ENCODE assay signal across 1 cellular context in the genomic region with DNA sequence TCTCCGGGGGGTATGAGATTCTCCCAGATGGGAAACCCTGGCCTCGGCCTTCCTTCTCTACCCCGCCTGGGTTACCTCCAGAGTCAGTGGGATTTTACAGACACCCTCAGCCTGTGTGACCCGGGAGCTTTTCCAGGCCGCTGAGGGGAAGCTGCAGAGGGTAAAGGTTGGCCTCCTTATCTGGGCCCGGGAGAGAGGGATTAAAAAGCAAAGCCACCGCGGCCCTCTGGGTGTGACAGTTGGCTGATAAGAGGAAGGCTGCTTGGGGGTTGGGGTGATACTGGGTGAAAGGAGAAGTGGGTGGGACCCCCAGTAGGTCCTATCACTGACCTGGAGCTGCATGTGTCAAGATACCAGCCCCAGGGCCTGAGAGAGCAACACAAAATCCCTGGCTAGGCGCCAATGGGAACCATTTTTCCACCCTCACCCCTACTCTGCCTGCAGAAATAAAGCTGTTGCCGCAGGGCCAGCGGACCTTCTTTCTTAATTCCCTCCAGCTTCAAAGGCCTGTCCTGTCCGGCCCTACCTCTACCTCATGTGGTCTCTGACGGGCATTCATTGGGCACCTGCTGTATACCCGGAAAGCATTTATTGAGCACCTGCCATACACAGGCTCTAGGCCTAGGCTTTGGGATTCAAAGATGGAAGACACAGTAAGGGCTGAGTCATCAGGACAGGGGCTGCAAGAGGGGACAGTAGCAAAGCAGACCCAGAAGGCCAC.
A peak's percentile ranks its signal among the peaks of the same experiment; 100 is the strongest.
TF ChIP-seq lines count a peak whose summit lies in the region.

No MANE protein-coding gene starts in this region.

TF ChIP-seq in HepG2, 621 proteins besides CTCF, POLR2A, EP300 and RAD21 (continued from another document and continues in another):
- TF ChIP-seq, protein P1, sequence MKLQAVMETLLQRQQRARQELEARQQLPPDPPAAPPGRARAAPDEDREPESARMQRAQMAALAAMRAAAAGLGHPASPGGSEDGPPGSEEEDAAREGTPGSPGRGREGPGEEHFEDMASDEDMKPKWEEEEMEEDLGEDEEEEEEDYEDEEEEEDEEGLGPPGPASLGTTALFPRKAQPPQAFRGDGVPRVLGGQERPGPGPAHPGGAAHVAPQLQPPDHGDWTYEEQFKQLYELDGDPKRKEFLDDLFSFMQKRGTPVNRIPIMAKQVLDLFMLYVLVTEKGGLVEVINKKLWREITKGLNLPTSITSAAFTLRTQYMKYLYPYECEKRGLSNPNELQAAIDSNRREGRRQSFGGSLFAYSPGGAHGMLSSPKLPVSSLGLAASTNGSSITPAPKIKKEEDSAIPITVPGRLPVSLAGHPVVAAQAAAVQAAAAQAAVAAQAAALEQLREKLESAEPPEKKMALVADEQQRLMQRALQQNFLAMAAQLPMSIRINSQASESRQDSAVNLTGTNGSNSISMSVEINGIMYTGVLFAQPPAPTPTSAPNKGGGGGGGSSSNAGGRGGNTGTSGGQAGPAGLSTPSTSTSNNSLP (IDR thresholded peaks at IDR 0.05; ENCODE audit: low read depth, low read length) = peak; percentile 45; the same call in 1 of the 2 replicates
- TF ChIP-seq ELF1 (CRISPR knock-in tag; IDR thresholded peaks at IDR 0.05) (no peak; the same call in 1 of the 2 replicates), ZNF264 (CRISPR knock-in tag; IDR thresholded peaks at IDR 0.05) (peak; percentile 79; the same call in 1 of the 2 replicates), ETV6 (CRISPR knock-in tag; conservative IDR thresholded peaks at IDR 0.05) (peak; percentile 95), KLF6 (CRISPR knock-in tag; IDR thresholded peaks at IDR 0.05) (no peak; the same call in 1 of the 2 replicates), SNAI1 (CRISPR knock-in tag; IDR thresholded peaks at IDR 0.05; ENCODE audit: borderline replicate concordance) (no peak), NR3C1 (CRISPR knock-in tag; IDR thresholded peaks at IDR 0.05) (no peak), CEBPG (CRISPR knock-in tag; IDR thresholded peaks at IDR 0.05) (peak; percentile 46), NCOR1 (IDR thresholded peaks at IDR 0.05; ENCODE audit: borderline replicate concordance, low read length) (peak; percentile 97), TCF7L2 (IDR thresholded peaks at IDR 0.05; ENCODE audit: low read depth, low read length) (peak; percentile 100), ZNF501 (CRISPR knock-in tag; IDR thresholded peaks at IDR 0.05) (peak; percentile 88), KMT2A (CRISPR knock-in tag; IDR thresholded peaks at IDR 0.05) (peak; percentile 89), HOXA9 (CRISPR knock-in tag; IDR thresholded peaks at IDR 0.05; ENCODE audit: borderline replicate concordance) (no peak), JUN (CRISPR knock-in tag; IDR thresholded peaks at IDR 0.05) (peak; percentile 60), ZNF20 (CRISPR knock-in tag; IDR thresholded peaks at IDR 0.05) (no peak), NR2F1 (CRISPR knock-in tag; IDR thresholded peaks at IDR 0.05) (peak; percentile 92 to 95), KMT2B (CRISPR knock-in tag; IDR thresholded peaks at IDR 0.05) (peak; percentile 40; the same call in 1 of the 2 replicates), FIP1L1 (IDR thresholded peaks at IDR 0.05; ENCODE audit: borderline replicate concordance, insufficient read depth, low read depth, low read length) (peak; percentile 92; the same call in 1 of the 2 replicates), ZNF33B (CRISPR knock-in tag; IDR thresholded peaks at IDR 0.05) (peak; percentile 80), SATB2 (CRISPR knock-in tag; IDR thresholded peaks at IDR 0.05) (no peak), ZNF598 (CRISPR knock-in tag; IDR thresholded peaks at IDR 0.05; ENCODE audit: borderline replicate concordance) (0 out of 2 replicates have a peak, but pooled peaks have one; percentile 24), AKAP8 (CRISPR knock-in tag; IDR thresholded peaks at IDR 0.05) (0 out of 2 replicates have a peak, but pooled peaks have one; percentile 87), ZC3H13 (CRISPR knock-in tag; IDR thresholded peaks at IDR 0.05) (no peak; the same call in 1 of the 2 replicates), ZNF567 (CRISPR knock-in tag; IDR thresholded peaks at IDR 0.05; ENCODE audit: borderline replicate concordance) (0 out of 2 replicates have a peak, but pooled peaks have one; percentile 81), ADNP (CRISPR knock-in tag; IDR thresholded peaks at IDR 0.05) (peak; percentile 75), ZNF629 (CRISPR knock-in tag; conservative IDR thresholded peaks at IDR 0.05) (peak; percentile 53; the same call in 1 of the 2 replicates), RORA (CRISPR knock-in tag; IDR thresholded peaks at IDR 0.05) (no peak), ZNF766 (CRISPR knock-in tag; IDR thresholded peaks at IDR 0.05; ENCODE audit: borderline replicate concordance) (peak; percentile 71; the same call in 1 of the 2 replicates), ZNF841 (CRISPR knock-in tag; IDR thresholded peaks at IDR 0.05; ENCODE audit: borderline replicate concordance) (no peak)
- TF ChIP-seq, protein P2, sequence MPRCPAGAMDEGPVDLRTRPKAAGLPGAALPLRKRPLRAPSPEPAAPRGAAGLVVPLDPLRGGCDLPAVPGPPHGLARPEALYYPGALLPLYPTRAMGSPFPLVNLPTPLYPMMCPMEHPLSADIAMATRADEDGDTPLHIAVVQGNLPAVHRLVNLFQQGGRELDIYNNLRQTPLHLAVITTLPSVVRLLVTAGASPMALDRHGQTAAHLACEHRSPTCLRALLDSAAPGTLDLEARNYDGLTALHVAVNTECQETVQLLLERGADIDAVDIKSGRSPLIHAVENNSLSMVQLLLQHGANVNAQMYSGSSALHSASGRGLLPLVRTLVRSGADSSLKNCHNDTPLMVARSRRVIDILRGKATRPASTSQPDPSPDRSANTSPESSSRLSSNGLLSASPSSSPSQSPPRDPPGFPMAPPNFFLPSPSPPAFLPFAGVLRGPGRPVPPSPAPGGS (CRISPR knock-in tag; IDR thresholded peaks at IDR 0.05) = peak; percentile 63; the same call in 1 of the 2 replicates
- TF ChIP-seq, protein P3, sequence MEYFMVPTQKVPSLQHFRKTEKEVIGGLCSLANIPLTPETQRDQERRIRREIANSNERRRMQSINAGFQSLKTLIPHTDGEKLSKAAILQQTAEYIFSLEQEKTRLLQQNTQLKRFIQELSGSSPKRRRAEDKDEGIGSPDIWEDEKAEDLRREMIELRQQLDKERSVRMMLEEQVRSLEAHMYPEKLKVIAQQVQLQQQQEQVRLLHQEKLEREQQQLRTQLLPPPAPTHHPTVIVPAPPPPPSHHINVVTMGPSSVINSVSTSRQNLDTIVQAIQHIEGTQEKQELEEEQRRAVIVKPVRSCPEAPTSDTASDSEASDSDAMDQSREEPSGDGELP (IDR thresholded peaks at IDR 0.05; ENCODE audit: borderline replicate concordance, low read depth) = peak; percentile 75; the same call in 1 of the 2 replicates
- TF ChIP-seq, protein P4, sequence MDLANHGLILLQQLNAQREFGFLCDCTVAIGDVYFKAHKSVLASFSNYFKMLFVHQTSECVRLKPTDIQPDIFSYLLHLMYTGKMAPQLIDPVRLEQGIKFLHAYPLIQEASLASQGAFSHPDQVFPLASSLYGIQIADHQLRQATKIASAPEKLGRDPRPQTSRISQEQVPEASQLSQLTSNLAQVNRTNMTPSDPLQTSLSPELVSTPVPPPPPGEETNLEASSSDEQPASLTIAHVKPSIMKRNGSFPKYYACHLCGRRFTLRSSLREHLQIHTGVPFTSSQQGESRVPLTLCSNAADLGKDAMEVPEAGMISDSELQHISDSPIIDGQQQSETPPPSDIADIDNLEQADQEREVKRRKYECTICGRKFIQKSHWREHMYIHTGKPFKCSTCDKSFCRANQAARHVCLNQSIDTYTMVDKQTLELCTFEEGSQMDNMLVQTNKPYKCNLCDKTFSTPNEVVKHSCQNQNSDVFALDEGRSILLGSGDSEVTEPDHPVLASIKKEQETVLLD (CRISPR knock-in tag; IDR thresholded peaks at IDR 0.05; ENCODE audit: low read depth) = 0 out of 2 replicates have a peak, but pooled peaks have one; percentile 33
- TF ChIP-seq, protein P5, sequence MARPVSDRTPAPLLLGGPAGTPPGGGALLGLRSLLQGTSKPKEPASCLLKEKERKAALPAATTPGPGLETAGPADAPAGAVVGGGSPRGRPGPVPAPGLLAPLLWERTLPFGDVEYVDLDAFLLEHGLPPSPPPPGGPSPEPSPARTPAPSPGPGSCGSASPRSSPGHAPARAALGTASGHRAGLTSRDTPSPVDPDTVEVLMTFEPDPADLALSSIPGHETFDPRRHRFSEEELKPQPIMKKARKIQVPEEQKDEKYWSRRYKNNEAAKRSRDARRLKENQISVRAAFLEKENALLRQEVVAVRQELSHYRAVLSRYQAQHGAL (CRISPR knock-in tag; IDR thresholded peaks at IDR 0.05; ENCODE audit: not compliant biosample characterization) = no peak
- TF ChIP-seq, protein P6, sequence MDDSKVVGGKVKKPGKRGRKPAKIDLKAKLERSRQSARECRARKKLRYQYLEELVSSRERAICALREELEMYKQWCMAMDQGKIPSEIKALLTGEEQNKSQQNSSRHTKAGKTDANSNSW (CRISPR knock-in tag; IDR thresholded peaks at IDR 0.05; ENCODE audit: borderline replicate concordance) = no peak
- TF ChIP-seq, protein P7, sequence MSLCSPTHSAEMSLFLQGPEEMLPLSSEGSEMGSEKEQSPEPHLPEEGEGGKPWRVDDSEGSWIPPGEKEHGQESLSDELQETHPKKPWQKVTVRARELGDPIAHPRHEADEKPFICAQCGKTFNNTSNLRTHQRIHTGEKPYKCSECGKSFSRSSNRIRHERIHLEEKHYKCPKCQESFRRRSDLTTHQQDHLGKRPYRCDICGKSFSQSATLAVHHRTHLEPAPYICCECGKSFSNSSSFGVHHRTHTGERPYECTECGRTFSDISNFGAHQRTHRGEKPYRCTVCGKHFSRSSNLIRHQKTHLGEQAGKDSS (CRISPR knock-in tag; IDR thresholded peaks at IDR 0.05; ENCODE audit: borderline replicate concordance, low read depth) = peak; percentile 75; the same call in 1 of the 2 replicates
- TF ChIP-seq, protein P8, sequence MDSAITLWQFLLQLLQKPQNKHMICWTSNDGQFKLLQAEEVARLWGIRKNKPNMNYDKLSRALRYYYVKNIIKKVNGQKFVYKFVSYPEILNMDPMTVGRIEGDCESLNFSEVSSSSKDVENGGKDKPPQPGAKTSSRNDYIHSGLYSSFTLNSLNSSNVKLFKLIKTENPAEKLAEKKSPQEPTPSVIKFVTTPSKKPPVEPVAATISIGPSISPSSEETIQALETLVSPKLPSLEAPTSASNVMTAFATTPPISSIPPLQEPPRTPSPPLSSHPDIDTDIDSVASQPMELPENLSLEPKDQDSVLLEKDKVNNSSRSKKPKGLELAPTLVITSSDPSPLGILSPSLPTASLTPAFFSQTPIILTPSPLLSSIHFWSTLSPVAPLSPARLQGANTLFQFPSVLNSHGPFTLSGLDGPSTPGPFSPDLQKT (CRISPR knock-in tag; IDR thresholded peaks at IDR 0.05; ENCODE audit: borderline replicate concordance) = no peak
- TF ChIP-seq, protein P9, sequence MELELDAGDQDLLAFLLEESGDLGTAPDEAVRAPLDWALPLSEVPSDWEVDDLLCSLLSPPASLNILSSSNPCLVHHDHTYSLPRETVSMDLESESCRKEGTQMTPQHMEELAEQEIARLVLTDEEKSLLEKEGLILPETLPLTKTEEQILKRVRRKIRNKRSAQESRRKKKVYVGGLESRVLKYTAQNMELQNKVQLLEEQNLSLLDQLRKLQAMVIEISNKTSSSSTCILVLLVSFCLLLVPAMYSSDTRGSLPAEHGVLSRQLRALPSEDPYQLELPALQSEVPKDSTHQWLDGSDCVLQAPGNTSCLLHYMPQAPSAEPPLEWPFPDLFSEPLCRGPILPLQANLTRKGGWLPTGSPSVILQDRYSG (CRISPR knock-in tag; IDR thresholded peaks at IDR 0.05) = no peak; the same call in 1 of the 2 replicates
- TF ChIP-seq, protein P10, sequence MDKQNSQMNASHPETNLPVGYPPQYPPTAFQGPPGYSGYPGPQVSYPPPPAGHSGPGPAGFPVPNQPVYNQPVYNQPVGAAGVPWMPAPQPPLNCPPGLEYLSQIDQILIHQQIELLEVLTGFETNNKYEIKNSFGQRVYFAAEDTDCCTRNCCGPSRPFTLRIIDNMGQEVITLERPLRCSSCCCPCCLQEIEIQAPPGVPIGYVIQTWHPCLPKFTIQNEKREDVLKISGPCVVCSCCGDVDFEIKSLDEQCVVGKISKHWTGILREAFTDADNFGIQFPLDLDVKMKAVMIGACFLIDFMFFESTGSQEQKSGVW (CRISPR knock-in tag; IDR thresholded peaks at IDR 0.05; ENCODE audit: borderline replicate concordance) = no peak
- TF ChIP-seq, protein P11, sequence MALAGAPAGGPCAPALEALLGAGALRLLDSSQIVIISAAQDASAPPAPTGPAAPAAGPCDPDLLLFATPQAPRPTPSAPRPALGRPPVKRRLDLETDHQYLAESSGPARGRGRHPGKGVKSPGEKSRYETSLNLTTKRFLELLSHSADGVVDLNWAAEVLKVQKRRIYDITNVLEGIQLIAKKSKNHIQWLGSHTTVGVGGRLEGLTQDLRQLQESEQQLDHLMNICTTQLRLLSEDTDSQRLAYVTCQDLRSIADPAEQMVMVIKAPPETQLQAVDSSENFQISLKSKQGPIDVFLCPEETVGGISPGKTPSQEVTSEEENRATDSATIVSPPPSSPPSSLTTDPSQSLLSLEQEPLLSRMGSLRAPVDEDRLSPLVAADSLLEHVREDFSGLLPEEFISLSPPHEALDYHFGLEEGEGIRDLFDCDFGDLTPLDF (CRISPR knock-in tag; IDR thresholded peaks at IDR 0.05) = 0 out of 2 replicates have a peak, but pooled peaks have one; percentile 65
- TF ChIP-seq, protein P12, sequence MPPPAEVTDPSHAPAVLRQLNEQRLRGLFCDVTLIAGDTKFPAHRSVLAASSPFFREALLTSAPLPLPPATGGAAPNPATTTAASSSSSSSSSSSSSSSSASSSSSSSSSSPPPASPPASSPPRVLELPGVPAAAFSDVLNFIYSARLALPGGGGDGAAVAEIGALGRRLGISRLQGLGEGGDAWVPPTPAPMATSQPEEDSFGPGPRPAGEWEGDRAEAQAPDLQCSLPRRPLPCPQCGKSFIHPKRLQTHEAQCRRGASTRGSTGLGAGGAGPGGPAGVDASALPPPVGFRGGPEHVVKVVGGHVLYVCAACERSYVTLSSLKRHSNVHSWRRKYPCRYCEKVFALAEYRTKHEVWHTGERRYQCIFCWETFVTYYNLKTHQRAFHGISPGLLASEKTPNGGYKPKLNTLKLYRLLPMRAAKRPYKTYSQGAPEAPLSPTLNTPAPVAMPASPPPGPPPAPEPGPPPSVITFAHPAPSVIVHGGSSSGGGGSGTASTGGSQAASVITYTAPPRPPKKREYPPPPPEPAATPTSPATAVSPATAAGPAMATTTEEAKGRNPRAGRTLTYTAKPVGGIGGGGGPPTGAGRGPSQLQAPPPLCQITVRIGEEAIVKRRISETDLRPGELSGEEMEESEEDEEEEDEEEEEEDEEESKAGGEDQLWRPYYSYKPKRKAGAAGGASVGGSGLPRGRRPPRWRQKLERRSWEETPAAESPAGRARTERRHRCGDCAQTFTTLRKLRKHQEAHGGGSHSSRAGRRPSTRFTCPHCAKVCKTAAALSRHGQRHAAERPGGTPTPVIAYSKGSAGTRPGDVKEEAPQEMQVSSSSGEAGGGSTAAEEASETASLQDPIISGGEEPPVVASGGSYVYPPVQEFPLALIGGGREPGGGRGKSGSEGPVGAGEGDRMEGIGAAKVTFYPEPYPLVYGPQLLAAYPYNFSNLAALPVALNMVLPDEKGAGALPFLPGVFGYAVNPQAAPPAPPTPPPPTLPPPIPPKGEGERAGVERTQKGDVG (CRISPR knock-in tag; IDR thresholded peaks at IDR 0.05; ENCODE audit: borderline replicate concordance) = peak; percentile 87; the same call in 1 of the 2 replicates
